ENCODE assay signal across 22 cellular contexts in genomic region chr4:14221176-14221575, GRCh38.
"Had no signal": no experiment of that assay in that cellular context is flagged by ENCODE, and none has a peak within 500 bp of the region (broad histone marks: within the 10 kb centered on the region; RNA-seq: fewer than 3 reads in every experiment).

No MANE protein-coding gene starts in this region.

- H3K27ac ChIP-seq: VCaP had no signal

- DNase-seq: activated CD4-positive, alpha-beta memory T cell treated with anti-CD3 and anti-CD28 coated beads, Interleukin-2, amount 10 ng/mL, durations not matched to agents 7 days and 5 days; activated CD4-positive, alpha-beta T cell treated with anti-CD3 and anti-CD28 coated beads, Interleukin-2, amount 10 ng/mL, durations not matched to agents 7 days and 5 days; activated CD4-positive, CD25-positive, alpha-beta regulatory T cell; activated gamma-delta T cell treated with Interleukin-2 at 50 U/mL for 16 hours; activated naive CD4-positive, alpha-beta T cell treated with anti-CD3 and anti-CD28 coated beads, Interleukin-2, amount 10 ng/mL, durations not matched to agents 7 days and 5 days; activated naive CD8-positive, alpha-beta T cell treated with anti-CD3 and anti-CD28 coated beads for 36 hours; activated T-cell treated with anti-CD3 and anti-CD28 coated beads for 4 hours; activated T-cell treated with anti-CD3 and anti-CD28 coated beads, Interleukin-2, amount 50 U/mL, for 48 hours; Kasumi-1; KBM-7; NCI-H1048; NCI-H146; NCI-H187 treated with DMSO at 0.1 percent for 48 hours; NCI-H2171; NCI-H2227 treated with DMSO at 0.1 percent for 48 hours; NCI-H526; NCI-H774; SIG-M5; T-cell; T-helper 2 cell; T1000 had no signal

- ATAC-seq: T-cell had no signal
